In the genomic region with DNA sequence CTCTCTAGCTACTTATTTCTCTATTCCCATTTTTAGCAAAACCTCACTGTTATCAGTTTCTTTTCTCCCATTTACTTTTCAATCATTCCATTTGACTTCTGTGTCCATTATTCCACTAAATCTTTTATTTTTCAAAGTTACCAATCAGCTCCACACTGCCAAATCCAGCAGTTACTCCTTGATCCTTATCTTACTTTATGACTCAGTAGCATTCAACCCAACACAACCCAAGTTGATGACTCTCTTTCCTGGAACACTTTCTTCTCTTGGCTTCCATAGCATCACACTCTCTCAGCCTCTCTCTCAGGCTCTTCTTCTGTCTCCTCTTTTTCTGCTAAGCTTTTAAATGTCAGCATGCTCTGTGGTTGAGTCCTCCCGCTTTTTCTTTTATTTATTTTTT, we compare ENCODE assay signal across 17 cellular contexts. TPM values are rescaled to one million over a fixed set of nuclear protein-coding genes. Genes with fewer than 3 reads are reported as not detected.
DNase-seq lines count a peak whose midpoint lies in the region; ATAC-seq, FAIRE-seq and TF ChIP-seq lines count a peak whose summit lies in the region.
"Had no signal": no experiment of that assay in that cellular context is flagged by ENCODE, and none has a peak within 500 bp of the region (broad histone marks: within the 10 kb centered on the region; RNA-seq: fewer than 3 reads in every experiment).

No MANE protein-coding gene starts in this region.

- no peaks in the 10 kb centered on the region for H3F3A ChIP-seq in PC-3 (ENCODE audit: low read length, unreplicated experiment)

- no peaks in the 10 kb centered on the region for H3K79me1 ChIP-seq in mesendoderm (ENCODE audit: low read length)

- TF ChIP-seq CTCF in PC-3 (conservative IDR thresholded peaks at IDR 0.05; ENCODE audit: low read depth, low read length) = no peak
- TF ChIP-seq CTCF in bronchial epithelial cell (IDR thresholded peaks at IDR 0.05; ENCODE audit: insufficient read depth, low read length, severe bottlenecking) = no peak
- no peak for TF ChIP-seq CTCF in osteoblast (IDR thresholded peaks at IDR 0.05; ENCODE audit: extremely low read depth, low read depth, low read length)
- TF ChIP-seq CTCF in GM13976 (IDR thresholded peaks at IDR 0.05; ENCODE audit: borderline replicate concordance, control extremely low read depth, extremely low read depth, insufficient read depth, missing control alignments) = no peak
- no peak for TF ChIP-seq CTCF in chondrocyte (IDR thresholded peaks at IDR 0.05)

- H4K20me1 ChIP-seq in PC-3 (ENCODE audit: low read length) (no peaks in the 10 kb centered on the region), osteoblast (ENCODE audit: insufficient read depth, low read length) (no peaks in the 10 kb centered on the region)

- intact Hi-C loops in activated CD4-positive, alpha-beta T cell treated with anti-CD3 and anti-CD28 coated beads for 36 hours (cut with DNase I, micrococcal nuclease) = no loop called here
- intact Hi-C loops in PC-3 (cut with micrococcal nuclease) = no loop called here

- no peaks in the 10 kb centered on the region for H3K9me2 ChIP-seq in PC-3 (replicated peaks; ENCODE audit: low read length)

- H3K4me1 ChIP-seq in PC-3 (ENCODE audit: insufficient read depth, low read length) (peaks cover 12% of the 10 kb centered on the region), osteoblast (ENCODE audit: insufficient read depth, low read length) (peaks cover 48% of the 10 kb centered on the region), mesendoderm (ENCODE audit: control insufficient read depth, low read depth, low read length) (no peaks in the 10 kb centered on the region)
- H3K4me1 ChIP-seq: body of pancreas, thyroid gland had no signal

- peaks cover 93% of the 10 kb centered on the region for H3K4me1 Mint-ChIP-seq in activated CD4-positive, alpha-beta T cell treated with anti-CD3 and anti-CD28 coated beads for 36 hours
- H3K4me1 Mint-ChIP-seq in chondrocyte (ENCODE audit: low read depth) = peaks cover 7% of the 10 kb centered on the region

- H3K79me2 ChIP-seq in PC-3 (ENCODE audit: low read length) = no peaks in the 10 kb centered on the region
- no peaks in the 10 kb centered on the region for H3K79me2 ChIP-seq in osteoblast (ENCODE audit: insufficient read depth, low read length)
- H3K79me2 ChIP-seq in mesendoderm (ENCODE audit: control insufficient read depth, insufficient read depth, low read length) = no peaks in the 10 kb centered on the region

- no CpG with 5 or more reads among the region's 1 CpG for whole genome bisulfite sequencing in mesendoderm (ENCODE audit: extremely low coverage, insufficient coverage, low lambda C conversion rate)

- CTCF ChIA-PET in activated CD4-positive, alpha-beta T cell treated with anti-CD3 and anti-CD28 coated beads for 36 hours (lab: Charles Lee) = interaction anchor here (0.6 to 2.8 kb wide), 6 partner anchors 10 to 1713 kb away, joined by 3 to 8 read pairs (median 4); no protein-coding TSS in a partner anchor
- CTCF ChIA-PET in PC-3 (lab: Charles Lee) = no interaction called here

- H3K4me2 ChIP-seq in PC-3 (ENCODE audit: low read length) = no peak overlapping the region
- peak overlapping the region; percentile 14 for H3K4me2 ChIP-seq in osteoblast (ENCODE audit: insufficient read depth, low read length)
- no peak overlapping the region for H3K4me2 ChIP-seq in mesendoderm (ENCODE audit: low read length)

- H2BK15ac ChIP-seq in mesendoderm (replicated peaks; ENCODE audit: low read depth) = no peak overlapping the region

- POLR2A ChIA-PET in activated CD4-positive, alpha-beta T cell treated with anti-CD3 and anti-CD28 coated beads for 36 hours (lab: Charles Lee) = no interaction called here
- POLR2A ChIA-PET in PC-3 (lab: Charles Lee; ENCODE audit: unreplicated experiment) = no interaction called here

- peaks cover 79% of the 10 kb centered on the region for H3K36me3 Mint-ChIP-seq in activated CD4-positive, alpha-beta T cell treated with anti-CD3 and anti-CD28 coated beads for 36 hours (ENCODE audit: low read depth)
- peaks cover 1% of the 10 kb centered on the region for H3K36me3 Mint-ChIP-seq in chondrocyte (ENCODE audit: low read depth)

- no peaks in the 10 kb centered on the region for H3K9me3 Mint-ChIP-seq in activated CD4-positive, alpha-beta T cell treated with anti-CD3 and anti-CD28 coated beads for 36 hours (ENCODE audit: low read depth)
- H3K9me3 Mint-ChIP-seq in chondrocyte (ENCODE audit: low read depth) = peaks cover 2% of the 10 kb centered on the region
- H3K9me3 Mint-ChIP-seq: memory B cell had no signal

- H4K8ac ChIP-seq in mesendoderm (ENCODE audit: low read depth, low read length) = no peak overlapping the region

- H3K36me3 ChIP-seq in PC-3 (ENCODE audit: low read depth, low read length) (no peaks in the 10 kb centered on the region), bronchial epithelial cell (ENCODE audit: control insufficient read depth, insufficient read depth, low read length) (no peaks in the 10 kb centered on the region), osteoblast (ENCODE audit: insufficient read depth, low read length) (no peaks in the 10 kb centered on the region), mesendoderm (ENCODE audit: control insufficient read depth, insufficient read depth, low read length) (no peaks in the 10 kb centered on the region)
- H3K36me3 ChIP-seq: thyroid gland had no signal

- in situ Hi-C loops in GM13976 (cut with MboI; ENCODE audit: low sequenced_read_pairs, unreplicated experiment) = no loop called here

- no peak overlapping the region for H4K5ac ChIP-seq in mesendoderm (ENCODE audit: low read length)

- no peak for ATAC-seq in activated CD4-positive, alpha-beta T cell treated with anti-CD3 and anti-CD28 coated beads for 36 hours
- ATAC-seq in PC-3 = no peak; the same call in 1 of the 2 replicates
- ATAC-seq: body of pancreas had no signal

- H3K27ac ChIP-seq in PC-3 (ENCODE audit: low read length) (no peak overlapping the region), osteoblast (ENCODE audit: low read depth, low read length) (peak overlapping the region; percentile 64), mesendoderm (ENCODE audit: low read depth, low read length) (no peak overlapping the region)
- H3K27ac ChIP-seq: body of pancreas, thyroid gland had no signal

- no peak overlapping the region for H2AK5ac ChIP-seq in mesendoderm (ENCODE audit: low read length)

- no peak overlapping the region for H3K4ac ChIP-seq in mesendoderm (ENCODE audit: low read depth, low read length)

- no TSS peak for BruUV-seq in PC-3 (replicated peaks; lab: Mats Ljungman, UMichigan)

- H2AFZ ChIP-seq in PC-3 (ENCODE audit: low read length) (no peak overlapping the region), osteoblast (ENCODE audit: low read length) (no peak overlapping the region)

- no peaks in the 10 kb centered on the region for H3K27me3 Mint-ChIP-seq in activated CD4-positive, alpha-beta T cell treated with anti-CD3 and anti-CD28 coated beads for 36 hours
- H3K27me3 Mint-ChIP-seq in chondrocyte (ENCODE audit: low read depth) = peaks cover 1% of the 10 kb centered on the region
- H3K27me3 Mint-ChIP-seq: memory B cell had no signal

- H3K56ac ChIP-seq in mesendoderm (ENCODE audit: low read length) = no peak overlapping the region

- no peak for FAIRE-seq in bronchial epithelial cell (lab: Jason Lieb, UNC)
- FAIRE-seq: A204.1 had no signal

- H3K9ac ChIP-seq in PC-3 (ENCODE audit: low read length) = no peak overlapping the region
- no peak overlapping the region for H3K9ac ChIP-seq in mesendoderm (ENCODE audit: low read length)

- H3K9me3 ChIP-seq in PC-3 (ENCODE audit: low read length) (no peaks in the 10 kb centered on the region), osteoblast (ENCODE audit: low read depth, low read length) (no peaks in the 10 kb centered on the region)
- H3K9me3 ChIP-seq: body of pancreas, thyroid gland had no signal

- H3K27me3 ChIP-seq in PC-3 (ENCODE audit: low read length) = no peaks in the 10 kb centered on the region
- peaks cover 2% of the 10 kb centered on the region for H3K27me3 ChIP-seq in bronchial epithelial cell (ENCODE audit: control insufficient read depth, insufficient read depth, low read length)
- no peaks in the 10 kb centered on the region for H3K27me3 ChIP-seq in osteoblast (ENCODE audit: insufficient read depth, low read length)
- no peaks in the 10 kb centered on the region for H3K27me3 ChIP-seq in mesendoderm (ENCODE audit: insufficient read depth, low read length, poor library complexity)
- H3K27me3 ChIP-seq: body of pancreas, thyroid gland had no signal

- no peak overlapping the region for H3K23ac ChIP-seq in mesendoderm (ENCODE audit: low read length)

- H3K27ac Mint-ChIP-seq in activated CD4-positive, alpha-beta T cell treated with anti-CD3 and anti-CD28 coated beads for 36 hours = peak overlapping the region; percentile 65
- H3K27ac Mint-ChIP-seq in chondrocyte (ENCODE audit: unreplicated experiment) = no peak overlapping the region
- H3K27ac Mint-ChIP-seq: memory B cell had no signal

- no peak overlapping the region for H3K4me3 Mint-ChIP-seq in activated CD4-positive, alpha-beta T cell treated with anti-CD3 and anti-CD28 coated beads for 36 hours
- H3K4me3 Mint-ChIP-seq in chondrocyte (ENCODE audit: unreplicated experiment) = no peak overlapping the region
- H3K4me3 Mint-ChIP-seq: memory B cell had no signal

- H3K4me3 ChIP-seq in PC-3 (ENCODE audit: low read length) = no peak overlapping the region
- no peak overlapping the region for H3K4me3 ChIP-seq in bronchial epithelial cell (ENCODE audit: low read depth, low read length)
- H3K4me3 ChIP-seq in osteoblast (ENCODE audit: insufficient read depth, low read length) = no peak overlapping the region
- H3K4me3 ChIP-seq in mesendoderm (ENCODE audit: low read length) = no peak overlapping the region
- H3K4me3 ChIP-seq: body of pancreas, thyroid gland had no signal

- H3K18ac ChIP-seq in mesendoderm (ENCODE audit: low read length) = no peak overlapping the region

- DNase-seq in activated CD4-positive, alpha-beta T cell treated with anti-CD3 and anti-CD28 coated beads for 36 hours = no peak
- no peak for DNase-seq in activated CD4-positive, alpha-beta T cell treated with anti-CD3 and anti-CD28 coated beads, Interleukin-2, amount 50 U/mL, for 1 hour
- DNase-seq in PC-3 = peak; percentile 45
- peak; percentile 18 for DNase-seq in bronchial epithelial cell (ENCODE audit: low read depth)
- DNase-seq in osteoblast (ENCODE audit: insufficient read length, low spot score, missing footprints) = peak; percentile 22
- no peak for DNase-seq in GM13976 (ENCODE audit: low spot score)
- DNase-seq in mesendoderm = no peak
- DNase-seq in chondrocyte (ENCODE audit: low spot score) = no peak
- DNase-seq: body of pancreas; NCI-H1417 treated with DMSO at 0.1 percent for 48 hours; NCI-H524 treated with DMSO at 0.1 percent for 48 hours; occipital lobe; stimulated activated CD4-positive, alpha-beta T cell treated with anti-CD3 and anti-CD28 coated beads, Interleukin-12 subunit alpha, Interleukin-12 subunit beta, amount 100 ng/mL, for 4 hours; T-helper 9 cell; thyroid gland had no signal

- H2BK5ac ChIP-seq in mesendoderm (ENCODE audit: low read length) = no peak overlapping the region

- H2BK120ac ChIP-seq in mesendoderm (ENCODE audit: low read depth, low read length) = no peak overlapping the region

RNA-seq across cellular contexts. Expression of a gene that starts 36.3 kb away (rescaled TPM):
- 100 to 1,000 TPM; 102 to 120 TPM for total RNA-seq in activated CD4-positive, alpha-beta T cell treated with anti-CD3 and anti-CD28 coated beads for 36 hours
- total RNA-seq in PC-3 (2014; rRNA removed) = not detected in 2 replicates
- total RNA-seq in bronchial epithelial cell = under 0.01 and 0.64 TPM in 2 replicates
- total RNA-seq in osteoblast = 0.36 and 0.59 TPM in 2 replicates
- 0.32 TPM for polyA plus RNA-seq in mesendoderm (2013, experiment 1 of 2)
- polyA plus RNA-seq in mesendoderm (2013, experiment 2 of 2) = 0.42 TPM
- 0.52 to 1.1 TPM in 2 of 3 replicates, not detected in the other for total RNA-seq in chondrocyte

Comparison
In these comparisons a context has a peak if more than half of its experiments do, and no peak if none do; other contexts are left out.
1. DNase-seq: peak in PC-3 (single experiment), bronchial epithelial cell (single experiment) and osteoblast (single experiment); none in activated CD4-positive, alpha-beta T cell treated with anti-CD3 and anti-CD28 coated beads for 36 hours (single experiment), activated CD4-positive, alpha-beta T cell treated with anti-CD3 and anti-CD28 coated beads, Interleukin-2, amount 50 U/mL, for 1 hour (single experiment), GM13976 (single experiment), mesendoderm (single experiment) and chondrocyte (single experiment).
2. RNA of a gene that starts 36.3 kb away (total RNA-seq): 102 to 120 TPM in activated CD4-positive, alpha-beta T cell treated with anti-CD3 and anti-CD28 coated beads for 36 hours; 0.52 to 1.1 TPM in chondrocyte, 0.36 to 0.59 TPM in osteoblast, not detected in PC-3 and under 0.01 to 0.64 TPM in bronchial epithelial cell; every median in the first group is over 10 times any median in the second.